In genomic region chr13:67175836-67176235, GRCh38 we compare ENCODE assay signal across 18 cellular contexts.
"Had no signal": no experiment of that assay in that cellular context is flagged by ENCODE, and none has a peak within 500 bp of the region (broad histone marks: within the 10 kb centered on the region; RNA-seq: fewer than 3 reads in every experiment).

No MANE protein-coding gene starts in this region.

- H3K4me1 Mint-ChIP-seq: memory B cell; stimulated activated memory B cell treated with anti-CD40 and anti-IgM and Interleukin-4, amounts not matched to agents 10 μg/mL and 1 μg/mL and 100 μg/mL, for 72 hours had no signal

- H3K27me3 Mint-ChIP-seq: memory B cell; natural killer cell treated with Interleukin-12 subunit alpha and Interleukin-12 subunit beta and Interleukin-15 and Interleukin-18, amount 100 ng/mL, for 72 hours; stimulated activated memory B cell treated with anti-CD40 and anti-IgM and Interleukin-4, amounts not matched to agents 10 μg/mL and 1 μg/mL and 100 μg/mL, for 72 hours; stimulated activated naive CD8-positive, alpha-beta T cell treated with anti-CD3 and anti-CD28 coated beads, Interleukin-15, Interleukin-2, amounts not matched to agents 100 ng/mL and 50 ng/mL, for 24 hours had no signal

- H3K36me3 Mint-ChIP-seq: memory B cell; natural killer cell treated with Interleukin-12 subunit alpha and Interleukin-12 subunit beta and Interleukin-15 and Interleukin-18, amount 100 ng/mL, for 72 hours; stimulated activated memory B cell treated with anti-CD40 and anti-IgM and Interleukin-4, amounts not matched to agents 10 μg/mL and 1 μg/mL and 100 μg/mL, for 72 hours had no signal

- H3K4me3 Mint-ChIP-seq: memory B cell; natural killer cell treated with Interleukin-12 subunit alpha and Interleukin-12 subunit beta and Interleukin-15 and Interleukin-18, amount 100 ng/mL, for 72 hours; stimulated activated memory B cell treated with anti-CD40 and anti-IgM and Interleukin-4, amounts not matched to agents 10 μg/mL and 1 μg/mL and 100 μg/mL, for 72 hours; stimulated activated naive CD8-positive, alpha-beta T cell treated with anti-CD3 and anti-CD28 coated beads, Interleukin-15, Interleukin-2, amounts not matched to agents 100 ng/mL and 50 ng/mL, for 24 hours had no signal

- DNase-seq: dermis blood vessel endothelial cell; esophagus squamous epithelium; foreskin fibroblast; glutamatergic neuron; left cardiac atrium; left ventricle myocardium inferior; lower lobe of right lung; midbrain; right lobe of liver; stimulated activated CD4-positive, alpha-beta T cell treated with anti-CD3 and anti-CD28 coated beads, Interleukin-4, amount 100 ng/mL, for 24 hours; tibial artery; upper lobe of left lung; uterus had no signal

- H3K9me3 Mint-ChIP-seq: memory B cell; stimulated activated memory B cell treated with anti-CD40 and anti-IgM and Interleukin-4, amounts not matched to agents 10 μg/mL and 1 μg/mL and 100 μg/mL, for 72 hours had no signal

- ATAC-seq: gastroesophageal sphincter; left cardiac atrium; lower lobe of right lung; natural killer cell treated with Interleukin-12 subunit alpha and Interleukin-12 subunit beta and Interleukin-15 and Interleukin-18, amount 100 ng/mL, for 72 hours; right lobe of liver; stimulated activated memory B cell treated with anti-CD40 and anti-IgM and Interleukin-4, amounts not matched to agents 10 μg/mL and 1 μg/mL and 100 μg/mL, for 72 hours had no signal

- H3K27ac Mint-ChIP-seq: memory B cell; natural killer cell treated with Interleukin-12 subunit alpha and Interleukin-12 subunit beta and Interleukin-15 and Interleukin-18, amount 100 ng/mL, for 72 hours; stimulated activated memory B cell treated with anti-CD40 and anti-IgM and Interleukin-4, amounts not matched to agents 10 μg/mL and 1 μg/mL and 100 μg/mL, for 72 hours; stimulated activated naive CD8-positive, alpha-beta T cell treated with anti-CD3 and anti-CD28 coated beads, Interleukin-15, Interleukin-2, amounts not matched to agents 100 ng/mL and 50 ng/mL, for 24 hours had no signal
